Comparison of ENCODE assay signal across 16 cellular contexts in the genomic region with DNA sequence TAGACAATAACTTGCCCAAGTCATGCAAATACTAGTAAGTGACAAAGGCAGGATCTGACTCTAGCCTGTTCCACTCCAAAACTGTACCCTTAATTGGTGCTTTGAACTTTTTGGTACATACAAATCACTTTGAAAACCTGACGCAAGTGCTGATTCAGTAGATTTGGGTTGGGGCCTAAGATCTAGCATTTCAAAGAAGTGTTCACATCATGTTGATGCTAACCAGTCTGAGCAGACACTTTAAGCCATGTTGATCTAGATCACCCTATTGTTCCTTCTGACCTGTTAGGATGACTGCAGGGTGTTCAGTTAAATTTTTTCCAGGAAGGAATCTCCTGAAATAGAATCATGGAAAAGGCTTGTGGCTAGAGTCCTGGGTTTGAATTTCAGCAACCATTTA.
"Had no signal": no experiment of that assay in that cellular context is flagged by ENCODE, and none has a peak within 500 bp of the region (broad histone marks: within the 10 kb centered on the region; RNA-seq: fewer than 3 reads in every experiment).

No MANE protein-coding gene starts in this region.

- H3K4me1 ChIP-seq: uterus had no signal

- H2AFZ ChIP-seq: neural progenitor cell had no signal

- H3K4me3 Mint-ChIP-seq: activated CD4-positive, alpha-beta T cell treated with anti-CD3 and anti-CD28 coated beads, Interleukin-2, amount 10 ng/mL, durations not matched to agents 24 days and 14 days; mesothelial cell of epicardium; neural progenitor cell; stimulated activated effector memory CD8-positive, alpha-beta T cell treated with anti-CD3 and anti-CD28 coated beads, Interleukin-12 subunit alpha, Interleukin-12 subunit beta, amount 100 ng/mL, for 72 hours; WTC11 had no signal

- DNase-seq: activated CD4-positive, alpha-beta T cell treated with anti-CD3 and anti-CD28 coated beads, Interleukin-2, amount 10 ng/mL, durations not matched to agents 24 days and 14 days; activated CD8-positive, alpha-beta memory T cell treated with anti-CD3 and anti-CD28 coated beads for 24 hours; activated naive CD4-positive, alpha-beta T cell treated with anti-CD3 and anti-CD28 coated beads, Interleukin-2, amount 50 U/mL, for 16 hours; activated T-cell treated with anti-CD3 and anti-CD28 coated beads for 4 hours; central memory CD4-positive, alpha-beta T cell; effector memory CD4-positive, alpha-beta T cell; hippocampal formation; ovary; tibial artery; uterus had no signal

- H3K9ac ChIP-seq: neural progenitor cell had no signal

- H3K9me3 Mint-ChIP-seq: neural progenitor cell had no signal

- H3K27ac Mint-ChIP-seq: activated CD4-positive, alpha-beta T cell treated with anti-CD3 and anti-CD28 coated beads, Interleukin-2, amount 10 ng/mL, durations not matched to agents 24 days and 14 days; mesothelial cell of epicardium; neural progenitor cell; stimulated activated effector memory CD8-positive, alpha-beta T cell treated with anti-CD3 and anti-CD28 coated beads, Interleukin-12 subunit alpha, Interleukin-12 subunit beta, amount 100 ng/mL, for 72 hours; WTC11 had no signal

- H3K9me3 ChIP-seq: adrenal gland, ovary, uterus had no signal

- ATAC-seq: WTC11 had no signal

- H3K27ac ChIP-seq: neural progenitor cell, ovary, tibial artery, uterus had no signal

- H3K4me1 Mint-ChIP-seq: activated CD4-positive, alpha-beta T cell treated with anti-CD3 and anti-CD28 coated beads, Interleukin-2, amount 10 ng/mL, durations not matched to agents 24 days and 14 days; stimulated activated effector memory CD8-positive, alpha-beta T cell treated with anti-CD3 and anti-CD28 coated beads, Interleukin-12 subunit alpha, Interleukin-12 subunit beta, amount 100 ng/mL, for 72 hours had no signal

- H3K27me3 ChIP-seq: adrenal gland, neural progenitor cell, ovary, tibial artery, uterus had no signal

- H3K36me3 ChIP-seq: adrenal gland, neural progenitor cell, ovary, tibial artery, uterus had no signal

- H3K27me3 Mint-ChIP-seq: activated CD4-positive, alpha-beta T cell treated with anti-CD3 and anti-CD28 coated beads, Interleukin-2, amount 10 ng/mL, durations not matched to agents 24 days and 14 days had no signal

- H3K4me2 ChIP-seq: neural progenitor cell had no signal

- H3K4me3 ChIP-seq: adrenal gland, neural progenitor cell, ovary, skin epidermis, tibial artery, uterus had no signal

- H3K36me3 Mint-ChIP-seq: mesothelial cell of epicardium; neural progenitor cell; stimulated activated effector memory CD8-positive, alpha-beta T cell treated with anti-CD3 and anti-CD28 coated beads, Interleukin-12 subunit alpha, Interleukin-12 subunit beta, amount 100 ng/mL, for 72 hours had no signal
